20 cellular contexts compared by ENCODE assay signal in genomic region chr2:41283079-41283765, GRCh38.
DNase-seq lines count a peak whose midpoint lies in the region; ATAC-seq and TF ChIP-seq lines count a peak whose summit lies in the region.
"Had no signal": no experiment of that assay in that cellular context is flagged by ENCODE, and none has a peak within 500 bp of the region (broad histone marks: within the 10 kb centered on the region; RNA-seq: fewer than 3 reads in every experiment).

No MANE protein-coding gene starts in this region.

- H3K36me3 ChIP-seq in GM23338 (ENCODE audit: insufficient read depth): no peaks in the 10 kb centered on the region
- H3K36me3 ChIP-seq in mesendoderm (ENCODE audit: control insufficient read depth, insufficient read depth, low read length): no peaks in the 10 kb centered on the region
- H3K36me3 ChIP-seq: sigmoid colon, tibial nerve had no signal

- no CpG with 5 or more reads among the region's 4 CpGs for WGBS in mesendoderm (ENCODE audit: extremely low coverage, insufficient coverage, low lambda C conversion rate)

- CTCF ChIA-PET in activated naive CD4-positive, alpha-beta T cell treated with anti-CD3 and anti-CD28 coated beads, Interleukin-2, amount 10 ng/mL, durations not matched to agents 7 days and 5 days (lab: Charles Lee): no interaction called here

- DNase-seq in GM23338 (ENCODE audit: low spot score) (peak; percentile 36), M059J (ENCODE audit: low read depth) (peak; percentile 1), astrocyte of the hippocampus (ENCODE audit: low read depth, low spot score) (peak; percentile 8), mesendoderm (peak; percentile 78), T-helper 17 cell (no peak)
- no peak for DNase-seq in activated CD4-positive, alpha-beta T cell treated with anti-CD3 and anti-CD28 coated beads for 1 hour
- no peak for DNase-seq in activated naive CD4-positive, alpha-beta T cell treated with anti-CD3 and anti-CD28 coated beads, Interleukin-2, amount 10 ng/mL, durations not matched to agents 7 days and 5 days
- DNase-seq: activated CD4-positive, alpha-beta T cell treated with anti-CD3 and anti-CD28 coated beads, Interleukin-2, amount 50 U/mL, for 1 hour; activated CD8-positive, alpha-beta memory T cell treated with anti-CD3 and anti-CD28 coated beads, Interleukin-2, amount 50 U/mL, for 48 hours; activated gamma-delta T cell; amniotic stem cell; CD8-positive, alpha-beta memory T cell; effector CD8-positive, alpha-beta T cell; NCI-H1436; NCI-H2171; sigmoid colon; stimulated activated naive CD8-positive, alpha-beta T cell treated with anti-CD3 and anti-CD28 coated beads, Interleukin-15, Interleukin-2, amounts not matched to agents 100 U/mL and 50 U/mL, for 24 hours had no signal

- H3K4me2 ChIP-seq in GM23338 (no peak overlapping the region), mesendoderm (ENCODE audit: low read length) (no peak overlapping the region)

- H3K27me3 Mint-ChIP-seq in GM23338 (ENCODE audit: insufficient read depth, low read depth, poor library complexity) (no peaks in the 10 kb centered on the region), T-helper 17 cell (no peaks in the 10 kb centered on the region)
- H3K27me3 Mint-ChIP-seq in activated naive CD4-positive, alpha-beta T cell treated with anti-CD3 and anti-CD28 coated beads, Interleukin-2, amount 10 ng/mL, durations not matched to agents 7 days and 5 days: no peaks in the 10 kb centered on the region
- H3K27me3 Mint-ChIP-seq: CD8-positive, alpha-beta memory T cell; central memory CD8-positive, alpha-beta T cell had no signal

- H4K20me1 ChIP-seq in GM23338 (replicated peaks; ENCODE audit: insufficient read depth): no peaks in the 10 kb centered on the region

- H3K18ac ChIP-seq in mesendoderm (ENCODE audit: low read length): no peak overlapping the region

- H3K79me2 ChIP-seq in GM23338 (replicated peaks; ENCODE audit: insufficient read depth): no peaks in the 10 kb centered on the region
- H3K79me2 ChIP-seq in mesendoderm (ENCODE audit: control insufficient read depth, insufficient read depth, low read length): no peaks in the 10 kb centered on the region

- H2BK15ac ChIP-seq in mesendoderm (replicated peaks; ENCODE audit: low read depth): no peak overlapping the region

- no peaks in the 10 kb centered on the region for H3F3A ChIP-seq in GM23338 (replicated peaks; ENCODE audit: low read depth)

- no peaks in the 10 kb centered on the region for H3K4me1 Mint-ChIP-seq in GM23338
- H3K4me1 Mint-ChIP-seq in T-helper 17 cell: no peaks in the 10 kb centered on the region
- H3K4me1 Mint-ChIP-seq in activated naive CD4-positive, alpha-beta T cell treated with anti-CD3 and anti-CD28 coated beads, Interleukin-2, amount 10 ng/mL, durations not matched to agents 7 days and 5 days: no peaks in the 10 kb centered on the region
- H3K4me1 Mint-ChIP-seq: CD8-positive, alpha-beta memory T cell; central memory CD8-positive, alpha-beta T cell had no signal

- H3K4me1 ChIP-seq in GM23338 (ENCODE audit: insufficient read depth) (no peaks in the 10 kb centered on the region), mesendoderm (ENCODE audit: control insufficient read depth, low read depth, low read length) (no peaks in the 10 kb centered on the region)
- H3K4me1 ChIP-seq: sigmoid colon, tibial nerve had no signal

- no peak overlapping the region for H3K9ac ChIP-seq in mesendoderm (ENCODE audit: low read length)

- no peak overlapping the region for H2BK120ac ChIP-seq in mesendoderm (ENCODE audit: low read depth, low read length)

- H3K36me3 Mint-ChIP-seq in GM23338 (ENCODE audit: low read depth) (no peaks in the 10 kb centered on the region; the same call in 2 of the 3 replicates), T-helper 17 cell (ENCODE audit: low read depth) (no peaks in the 10 kb centered on the region)
- no peaks in the 10 kb centered on the region for H3K36me3 Mint-ChIP-seq in activated naive CD4-positive, alpha-beta T cell treated with anti-CD3 and anti-CD28 coated beads, Interleukin-2, amount 10 ng/mL, durations not matched to agents 7 days and 5 days
- H3K36me3 Mint-ChIP-seq: CD8-positive, alpha-beta memory T cell had no signal

- no peak overlapping the region for H2AFZ ChIP-seq in GM23338

- H3K79me1 ChIP-seq in mesendoderm (ENCODE audit: low read length): no peaks in the 10 kb centered on the region

- no peak overlapping the region for H4K8ac ChIP-seq in mesendoderm (ENCODE audit: low read depth, low read length)

- H3K4ac ChIP-seq in mesendoderm (ENCODE audit: low read depth, low read length): no peak overlapping the region

- H3K56ac ChIP-seq in mesendoderm (ENCODE audit: low read length): no peak overlapping the region

- H4K5ac ChIP-seq in mesendoderm (ENCODE audit: low read length): no peak overlapping the region

- H3K27me3 ChIP-seq in GM23338 (ENCODE audit: insufficient read depth) (no peaks in the 10 kb centered on the region), mesendoderm (ENCODE audit: insufficient read depth, low read length, poor library complexity) (no peaks in the 10 kb centered on the region)
- H3K27me3 ChIP-seq: sigmoid colon, tibial nerve had no signal

- H3K27ac ChIP-seq in GM23338 (ENCODE audit: low read depth) (no peak overlapping the region), mesendoderm (ENCODE audit: low read depth, low read length) (no peak overlapping the region)
- H3K27ac ChIP-seq: sigmoid colon, tibial nerve had no signal

- H2BK5ac ChIP-seq in mesendoderm (ENCODE audit: low read length): no peak overlapping the region

- H3K27ac Mint-ChIP-seq in GM23338 (no peak overlapping the region), T-helper 17 cell (no peak overlapping the region)
- H3K27ac Mint-ChIP-seq in activated naive CD4-positive, alpha-beta T cell treated with anti-CD3 and anti-CD28 coated beads, Interleukin-2, amount 10 ng/mL, durations not matched to agents 7 days and 5 days: no peak overlapping the region
- H3K27ac Mint-ChIP-seq: CD8-positive, alpha-beta memory T cell had no signal

- no peaks in the 10 kb centered on the region for H3K9me3 ChIP-seq in T-helper 17 cell (ENCODE audit: control insufficient read depth, low read length, poor library complexity, severe bottlenecking)
- H3K9me3 ChIP-seq: sigmoid colon, tibial nerve had no signal

- ATAC-seq in GM23338 (peak; percentile 50), HG03378 (IDR thresholded peaks at IDR 0.05; ENCODE audit: unreplicated experiment) (no peak), T-helper 17 cell (no peak)
- ATAC-seq: stimulated activated naive CD8-positive, alpha-beta T cell treated with anti-CD3 and anti-CD28 coated beads, Interleukin-15, Interleukin-2, amounts not matched to agents 100 U/mL and 50 U/mL, for 24 hours had no signal

- H3K9me2 ChIP-seq in GM23338 (ENCODE audit: insufficient read depth): no peaks in the 10 kb centered on the region; the same call in 1 of the 2 replicates

- H3K9me3 Mint-ChIP-seq in GM23338: no peaks in the 10 kb centered on the region; the same call in 2 of the 3 replicates
- no peaks in the 10 kb centered on the region for H3K9me3 Mint-ChIP-seq in activated naive CD4-positive, alpha-beta T cell treated with anti-CD3 and anti-CD28 coated beads, Interleukin-2, amount 10 ng/mL, durations not matched to agents 7 days and 5 days

- H2AK5ac ChIP-seq in mesendoderm (ENCODE audit: low read length): no peak overlapping the region

- H3K23ac ChIP-seq in mesendoderm (ENCODE audit: low read length): no peak overlapping the region

- no peak overlapping the region for H3K4me3 Mint-ChIP-seq in GM23338
- H3K4me3 Mint-ChIP-seq in T-helper 17 cell: no peak overlapping the region
- no peak overlapping the region for H3K4me3 Mint-ChIP-seq in activated naive CD4-positive, alpha-beta T cell treated with anti-CD3 and anti-CD28 coated beads, Interleukin-2, amount 10 ng/mL, durations not matched to agents 7 days and 5 days
- H3K4me3 Mint-ChIP-seq: CD8-positive, alpha-beta memory T cell; central memory CD8-positive, alpha-beta T cell had no signal

- H3K4me3 ChIP-seq in GM23338 (no peak overlapping the region), mesendoderm (ENCODE audit: low read length) (no peak overlapping the region)
- H3K4me3 ChIP-seq: sigmoid colon, tibial nerve had no signal

- peak; percentile 38 to 63 for TF ChIP-seq CTCF in GM23338 (conservative IDR thresholded peaks at IDR 0.05; ENCODE audit: low read depth in 2 of 2)

TF ChIP-seq in GM23338, 12 proteins besides CTCF, POLR2A, EP300 and RAD21:
- TF ChIP-seq REST (IDR thresholded peaks at IDR 0.05; ENCODE audit: unreplicated experiment) (no peak), ZNF114 (CRISPR knock-in tag; IDR thresholded peaks at IDR 0.05) (no peak)

Comparison
In these comparisons a context has a peak if more than half of its experiments do, and no peak if none do; other contexts are left out.
1. DNase-seq: peak in GM23338 (single experiment), M059J (single experiment), astrocyte of the hippocampus (single experiment) and mesendoderm (single experiment); none in activated CD4-positive, alpha-beta T cell treated with anti-CD3 and anti-CD28 coated beads for 1 hour (single experiment), T-helper 17 cell (0 of 3) and activated naive CD4-positive, alpha-beta T cell treated with anti-CD3 and anti-CD28 coated beads, Interleukin-2, amount 10 ng/mL, durations not matched to agents 7 days and 5 days (single experiment).